In genomic region chr1:198253259-198253658, GRCh38 we compare ENCODE assay signal across 12 cellular contexts.
DNase-seq lines count a peak whose midpoint lies in the region; ATAC-seq and TF ChIP-seq lines count a peak whose summit lies in the region.
"Had no signal": no experiment of that assay in that cellular context is flagged by ENCODE, and none has a peak within 500 bp of the region (broad histone marks: within the 10 kb centered on the region; RNA-seq: fewer than 3 reads in every experiment).

No MANE protein-coding gene starts in this region.

- H3K4me2 ChIP-seq in PC-3 (ENCODE audit: low read length), result peak overlapping the region; percentile 37; the same call in 1 of the 2 replicates

- peaks cover 0 to 4% (median 0%) of the 10 kb centered on the region in 5 donors for H3K9me3 Mint-ChIP-seq in CD8-positive, alpha-beta memory T cell

- intact Hi-C loops in PC-3 (cut with micrococcal nuclease) (loop anchor here (10.0 kb wide), 1 partner anchor 192 kb away; no protein-coding TSS in a partner anchor), thyroid gland (cut with DNase I) (no loop called here)

- H3K27me3 Mint-ChIP-seq in CD8-positive, alpha-beta memory T cell, result no peaks in the 10 kb centered on the region

- TF ChIP-seq CTCF in PC-3 (conservative IDR thresholded peaks at IDR 0.05; ENCODE audit: low read depth, low read length), result no peak
- TF ChIP-seq CTCF in thyroid gland (IDR thresholded peaks at IDR 0.05), result no peak

- H3K9me3 ChIP-seq in CD8-positive, alpha-beta memory T cell (ENCODE audit: low read length), result no peaks in the 10 kb centered on the region
- H3K9me3 ChIP-seq in PC-3 (ENCODE audit: low read length), result no peaks in the 10 kb centered on the region
- no peaks in the 10 kb centered on the region for H3K9me3 ChIP-seq in thyroid gland

- TF ChIP-seq POLR2A in thyroid gland (IDR thresholded peaks at IDR 0.05), result no peak

- no peaks in the 10 kb centered on the region for H3K27me3 ChIP-seq in CD8-positive, alpha-beta memory T cell (ENCODE audit: insufficient read depth, low read length, poor library complexity, severe bottlenecking)
- no peaks in the 10 kb centered on the region for H3K27me3 ChIP-seq in PC-3 (ENCODE audit: low read length)
- H3K27me3 ChIP-seq in thyroid gland, result no peaks in the 10 kb centered on the region

- no peaks in the 10 kb centered on the region for H3F3A ChIP-seq in PC-3 (ENCODE audit: low read length, unreplicated experiment)

- H3K4me3 Mint-ChIP-seq in CD8-positive, alpha-beta memory T cell, result peak overlapping the region in 2 of 7 donors; percentile 62 to 69

- H3K4me3 ChIP-seq in CD8-positive, alpha-beta memory T cell (ENCODE audit: low read length), result no peak overlapping the region
- no peak overlapping the region for H3K4me3 ChIP-seq in PC-3 (ENCODE audit: low read length)
- no peak overlapping the region for H3K4me3 ChIP-seq in thyroid gland (replicated peaks in 1 of 3)
- H3K4me3 ChIP-seq: coronary artery had no signal

- no peak overlapping the region for H2AFZ ChIP-seq in PC-3 (ENCODE audit: low read length)

- POLR2A ChIA-PET in CD8-positive, alpha-beta memory T cell (lab: Charles Lee), result no interaction called here
- POLR2A ChIA-PET in PC-3 (lab: Charles Lee; ENCODE audit: unreplicated experiment), result no interaction called here

- H3K27ac ChIP-seq in CD8-positive, alpha-beta memory T cell (ENCODE audit: low read depth, low read length), result no peak overlapping the region
- H3K27ac ChIP-seq in PC-3 (ENCODE audit: low read length) (peak overlapping the region; percentile 21; the same call in 1 of the 2 replicates), thyroid gland (no peak overlapping the region)

- ATAC-seq in GM19043 (IDR thresholded peaks at IDR 0.05; ENCODE audit: low read depth, unreplicated experiment) (peak; percentile 73), HG02852 (IDR thresholded peaks at IDR 0.05; ENCODE audit: unreplicated experiment) (peak; percentile 82), PC-3 (no peak)

- no peaks in the 10 kb centered on the region for H3K36me3 ChIP-seq in CD8-positive, alpha-beta memory T cell (ENCODE audit: insufficient read depth, low read length)
- no peaks in the 10 kb centered on the region for H3K36me3 ChIP-seq in PC-3 (ENCODE audit: low read depth, low read length)
- H3K36me3 ChIP-seq in thyroid gland, result no peaks in the 10 kb centered on the region

- H3K36me3 Mint-ChIP-seq in CD8-positive, alpha-beta memory T cell, result peaks cover 3 to 13% (median 5%) of the 10 kb centered on the region in 3 donors

- peaks cover 60 to 67% (median 62%) of the 10 kb centered on the region in 3 donors for H3K4me1 Mint-ChIP-seq in CD8-positive, alpha-beta memory T cell

- CTCF ChIA-PET in CD8-positive, alpha-beta memory T cell (lab: Charles Lee), result no interaction called here
- CTCF ChIA-PET in PC-3 (lab: Charles Lee), result no interaction called here

- peaks cover 7% of the 10 kb centered on the region; the same call in 1 of the 2 replicates for H3K79me2 ChIP-seq in PC-3 (ENCODE audit: low read length)

- peak overlapping the region in 6 of 8 donors; percentile 6 to 90 (median 49) for H3K27ac Mint-ChIP-seq in CD8-positive, alpha-beta memory T cell

- DNase-seq in CD8-positive, alpha-beta memory T cell, result no peak
- DNase-seq in PC-3 (no peak), thyroid gland (no peak), Kasumi-1 (lab: John Stamatoyannopoulos, UW) (no peak), putamen (ENCODE audit: low spot score) (no peak), CD1c-positive myeloid dendritic cell (ENCODE audit: extremely low spot score) (no peak)
- DNase-seq: activated CD4-positive, alpha-beta T cell treated with anti-CD3 and anti-CD28 coated beads for 4 hours; NCI-H526 treated with DMSO at 0.1 percent for 48 hours; substantia nigra had no signal

- WGBS in thyroid gland, 2 donors, result 78 to 86% methylated on average over 4 of the region's 4 CpGs

- H3K9me2 ChIP-seq in PC-3 (replicated peaks; ENCODE audit: low read length), result no peaks in the 10 kb centered on the region

- H3K4me1 ChIP-seq in CD8-positive, alpha-beta memory T cell (ENCODE audit: insufficient read depth, low read length), result no peaks in the 10 kb centered on the region
- H3K4me1 ChIP-seq in PC-3 (ENCODE audit: insufficient read depth, low read length), result peaks cover 20% of the 10 kb centered on the region
- no peaks in the 10 kb centered on the region for H3K4me1 ChIP-seq in thyroid gland

- no peaks in the 10 kb centered on the region for H4K20me1 ChIP-seq in PC-3 (ENCODE audit: low read length)

- BruUV-seq in PC-3 (replicated peaks; lab: Mats Ljungman, UMichigan), result no TSS peak

- H3K9ac ChIP-seq in PC-3 (ENCODE audit: low read length), result no peak overlapping the region
